ENCODE assay signal across 2 cellular contexts in genomic region chr2:29367986-29368677, GRCh38.
TF ChIP-seq lines count a peak whose summit lies in the region.

No MANE protein-coding gene starts in this region.

TF ChIP-seq in SK-N-SH treated with all-trans-retinoic acid at 6 μM for 48 hours, 23 proteins besides CTCF, POLR2A, EP300 and RAD21 (continued from another document):
- TF ChIP-seq, protein P1, sequence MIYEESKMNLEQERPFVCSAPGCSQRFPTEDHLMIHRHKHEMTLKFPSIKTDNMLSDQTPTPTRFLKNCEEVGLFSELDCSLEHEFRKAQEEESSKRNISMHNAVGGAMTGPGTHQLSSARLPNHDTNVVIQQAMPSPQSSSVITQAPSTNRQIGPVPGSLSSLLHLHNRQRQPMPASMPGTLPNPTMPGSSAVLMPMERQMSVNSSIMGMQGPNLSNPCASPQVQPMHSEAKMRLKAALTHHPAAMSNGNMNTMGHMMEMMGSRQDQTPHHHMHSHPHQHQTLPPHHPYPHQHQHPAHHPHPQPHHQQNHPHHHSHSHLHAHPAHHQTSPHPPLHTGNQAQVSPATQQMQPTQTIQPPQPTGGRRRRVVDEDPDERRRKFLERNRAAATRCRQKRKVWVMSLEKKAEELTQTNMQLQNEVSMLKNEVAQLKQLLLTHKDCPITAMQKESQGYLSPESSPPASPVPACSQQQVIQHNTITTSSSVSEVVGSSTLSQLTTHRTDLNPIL (CRISPR knock-in tag; IDR thresholded peaks at IDR 0.05; ENCODE audit: low read depth) = no peak
- TF ChIP-seq CSDC2 (CRISPR knock-in tag; IDR thresholded peaks at IDR 0.05) (no peak), ISL1 (CRISPR knock-in tag; IDR thresholded peaks at IDR 0.05) (peak; percentile 61), ZNF8 (CRISPR knock-in tag; IDR thresholded peaks at IDR 0.05) (no peak), ZFP3 (CRISPR knock-in tag; IDR thresholded peaks at IDR 0.05) (no peak), GLIS3 (CRISPR knock-in tag; IDR thresholded peaks at IDR 0.05) (no peak), ARNTL (CRISPR knock-in tag; IDR thresholded peaks at IDR 0.05; ENCODE audit: borderline replicate concordance, low read depth) (no peak), ZFP30 (CRISPR knock-in tag; IDR thresholded peaks at IDR 0.05) (0 out of 2 replicates have a peak, but pooled peaks have one; percentile 10), ZNF565 (CRISPR knock-in tag; conservative IDR thresholded peaks at IDR 0.05; ENCODE audit: low read depth) (no peak), SNAI2 (CRISPR knock-in tag; IDR thresholded peaks at IDR 0.05) (no peak)

TF ChIP-seq in SK-N-SH, 30 proteins besides CTCF, POLR2A, EP300 and RAD21 (continued from another document):
- TF ChIP-seq ELF1 (IDR thresholded peaks at IDR 0.05) (no peak), IRF3 (IDR thresholded peaks at IDR 0.05; ENCODE audit: low read depth, low read length) (no peak), TAF1 (IDR thresholded peaks at IDR 0.05; ENCODE audit: borderline replicate concordance, low read depth, low read length) (no peak), POLR2AphosphoS5 (IDR thresholded peaks at IDR 0.05; ENCODE audit: low read depth, low read length) (no peak), GABPA (IDR thresholded peaks at IDR 0.05; ENCODE audit: low read depth) (no peak), NFIC (IDR thresholded peaks at IDR 0.05; ENCODE audit: borderline replicate concordance) (no peak), MAX (IDR thresholded peaks at IDR 0.05; ENCODE audit: low read depth) (no peak)
- TF ChIP-seq, protein P2, sequence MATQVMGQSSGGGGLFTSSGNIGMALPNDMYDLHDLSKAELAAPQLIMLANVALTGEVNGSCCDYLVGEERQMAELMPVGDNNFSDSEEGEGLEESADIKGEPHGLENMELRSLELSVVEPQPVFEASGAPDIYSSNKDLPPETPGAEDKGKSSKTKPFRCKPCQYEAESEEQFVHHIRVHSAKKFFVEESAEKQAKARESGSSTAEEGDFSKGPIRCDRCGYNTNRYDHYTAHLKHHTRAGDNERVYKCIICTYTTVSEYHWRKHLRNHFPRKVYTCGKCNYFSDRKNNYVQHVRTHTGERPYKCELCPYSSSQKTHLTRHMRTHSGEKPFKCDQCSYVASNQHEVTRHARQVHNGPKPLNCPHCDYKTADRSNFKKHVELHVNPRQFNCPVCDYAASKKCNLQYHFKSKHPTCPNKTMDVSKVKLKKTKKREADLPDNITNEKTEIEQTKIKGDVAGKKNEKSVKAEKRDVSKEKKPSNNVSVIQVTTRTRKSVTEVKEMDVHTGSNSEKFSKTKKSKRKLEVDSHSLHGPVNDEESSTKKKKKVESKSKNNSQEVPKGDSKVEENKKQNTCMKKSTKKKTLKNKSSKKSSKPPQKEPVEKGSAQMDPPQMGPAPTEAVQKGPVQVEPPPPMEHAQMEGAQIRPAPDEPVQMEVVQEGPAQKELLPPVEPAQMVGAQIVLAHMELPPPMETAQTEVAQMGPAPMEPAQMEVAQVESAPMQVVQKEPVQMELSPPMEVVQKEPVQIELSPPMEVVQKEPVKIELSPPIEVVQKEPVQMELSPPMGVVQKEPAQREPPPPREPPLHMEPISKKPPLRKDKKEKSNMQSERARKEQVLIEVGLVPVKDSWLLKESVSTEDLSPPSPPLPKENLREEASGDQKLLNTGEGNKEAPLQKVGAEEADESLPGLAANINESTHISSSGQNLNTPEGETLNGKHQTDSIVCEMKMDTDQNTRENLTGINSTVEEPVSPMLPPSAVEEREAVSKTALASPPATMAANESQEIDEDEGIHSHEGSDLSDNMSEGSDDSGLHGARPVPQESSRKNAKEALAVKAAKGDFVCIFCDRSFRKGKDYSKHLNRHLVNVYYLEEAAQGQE (IDR thresholded peaks at IDR 0.05; ENCODE audit: low read depth, low read length) = no peak
